13 cellular contexts compared by ENCODE assay signal in genomic region chr2:191115801-191116200, GRCh38. TPM values are rescaled to one million over a fixed set of nuclear protein-coding genes. Genes with fewer than 3 reads are reported as not detected.
A peak's percentile ranks its signal among the peaks of the same experiment; 100 is the strongest.
DNase-seq lines count a peak whose midpoint lies in the region; ATAC-seq and TF ChIP-seq lines count a peak whose summit lies in the region.
"Had no signal": no experiment of that assay in that cellular context is flagged by ENCODE, and none has a peak within 500 bp of the region (broad histone marks: within the 10 kb centered on the region; RNA-seq: fewer than 3 reads in every experiment).

No MANE protein-coding gene starts in this region.

- H3K36me3 Mint-ChIP-seq in T-cell (peaks cover 51% of the 10 kb centered on the region), natural killer cell (peaks cover 8% of the 10 kb centered on the region)

- peak overlapping the region; percentile 84 to 94 for H3K27ac Mint-ChIP-seq in T-cell
- H3K27ac Mint-ChIP-seq in natural killer cell: peak overlapping the region; percentile 95 to 98
- H3K27ac Mint-ChIP-seq: H9 had no signal

- peak; percentile 42 for ATAC-seq in GM18907 (IDR thresholded peaks at IDR 0.05; ENCODE audit: unreplicated experiment)
- peak; percentile 36 for ATAC-seq in HG02852 (IDR thresholded peaks at IDR 0.05; ENCODE audit: unreplicated experiment)
- peak; percentile 10 to 69 (median 56) for ATAC-seq in T-cell (replicated peaks in 1 of 4)
- ATAC-seq in natural killer cell: peak; percentile 20 to 40 (median 34)
- no peak for ATAC-seq in esophagus mucosa
- ATAC-seq: left lobe of liver had no signal

- H3K27me3 Mint-ChIP-seq in T-cell (no peaks in the 10 kb centered on the region), natural killer cell (ENCODE audit: low read depth in 2 of 2) (no peaks in the 10 kb centered on the region)

- DNase-seq in T-cell (no peak), natural killer cell (no peak), NOMO-1 (lab: John Stamatoyannopoulos, UW; ENCODE audit: unreplicated experiment in 2 of 2) (no peak), NCI-H1092 treated with DMSO at 0.1 percent for 48 hours (lab: John Stamatoyannopoulos, UW) (no peak)
- DNase-seq: H9; sigmoid colon; stimulated activated naive CD4-positive, alpha-beta T cell had no signal

- H3K4me1 Mint-ChIP-seq in T-cell (peaks cover 64 to 81% (median 78%) of the 10 kb centered on the region in 3 donors), natural killer cell (peaks cover 74 to 80% of the 10 kb centered on the region in 2 donors)
- H3K4me1 Mint-ChIP-seq: H9 had no signal

- POLR2A ChIA-PET in T-cell (lab: Charles Lee): interaction anchor here (0.5 to 3.2 kb wide), 9 partner anchors 9 to 562 kb away, joined by 3 to 66 read pairs (median 4); partner anchors contain the start of genes NABP1 (in 1 of the 2) and STAT4 (in 1 of the 2)

- intact Hi-C loops in natural killer cell (cut with micrococcal nuclease): loop anchor here (2.0 kb wide), 1 partner anchor 65 kb away; no protein-coding TSS in a partner anchor

- no peaks in the 10 kb centered on the region for H3K9me3 Mint-ChIP-seq in T-cell
- H3K9me3 Mint-ChIP-seq in natural killer cell: no peaks in the 10 kb centered on the region
- H3K9me3 Mint-ChIP-seq: H9 had no signal

- no peak for TF ChIP-seq CTCF in natural killer cell (IDR thresholded peaks at IDR 0.05)

- CTCF ChIA-PET in T-cell (lab: Charles Lee): interaction anchor here (1.0 to 3.1 kb wide), 7 partner anchors 12 to 63 kb away, joined by 3 to 16 read pairs (median 5); partner anchors contain the start of gene STAT4 (in 1 of the 2)

- H3K4me3 Mint-ChIP-seq in T-cell (peak overlapping the region in 1 of 3 donors; percentile 49), natural killer cell (peak overlapping the region; percentile 78)
- H3K4me3 Mint-ChIP-seq: H9 had no signal

RNA-seq across cellular contexts. Expression of gene STAT4, which starts 35.0 kb away (rescaled TPM):
- total RNA-seq in T-cell (100 to 1,000 TPM in 2 of 5 donors, 10 to 100 TPM in 3; 79.5 to 141 (median 91.7) TPM), natural killer cell (100 to 1,000 TPM; 264 to 339 (median 304) TPM), esophagus mucosa (0.88 TPM)
- total RNA-seq: G401, OCI-LY7 had no signal

Comparison
In these comparisons a context has a peak if more than half of its experiments do, and no peak if none do; other contexts are left out.
1. RNA of gene STAT4, which starts 35.0 kb away (total RNA-seq): 264 to 339 TPM in natural killer cell and 79.5 to 141 TPM in T-cell; 0.88 TPM in esophagus mucosa (single experiment); every median in the first group is over 10 times any median in the second.